8 cellular contexts compared by ENCODE assay signal in genomic region chr5:178205749-178206047, GRCh38. TPM values are rescaled to one million over a fixed set of nuclear protein-coding genes. Genes with fewer than 3 reads are reported as not detected.
DNase-seq lines count a peak whose midpoint lies in the region; TF ChIP-seq lines count a peak whose summit lies in the region.

No MANE protein-coding gene starts in this region.

- H3K4me1 Mint-ChIP-seq in endodermal cell (peaks cover 16% of the 10 kb centered on the region), neural progenitor cell (peaks cover 21% of the 10 kb centered on the region)

- DNase-seq in endodermal cell (no peak), neural progenitor cell (ENCODE audit: low spot score) (no peak), NCI-H1930 (lab: John Stamatoyannopoulos, UW) (no peak), DMS153 treated with DMSO at 0.1 percent for 48 hours (lab: John Stamatoyannopoulos, UW; ENCODE audit: unreplicated experiment) (no peak), activated gamma-delta T cell (lab: John Stamatoyannopoulos, UW) (no peak), erythroblast (lab: John Stamatoyannopoulos, UW) (no peak)

- peak overlapping the region; percentile 94 for H3K4me3 ChIP-seq in OCI-LY1 (ENCODE audit: low read depth, low read length, poor library complexity, severe bottlenecking)
- H3K4me3 ChIP-seq in endodermal cell (ENCODE audit: low read length), result peak overlapping the region; percentile 98
- H3K4me3 ChIP-seq in neural progenitor cell, result peak overlapping the region; percentile 94

- peak overlapping the region; percentile 96 for H3K9ac ChIP-seq in OCI-LY1 (ENCODE audit: low read length)
- peak overlapping the region; percentile 96 for H3K9ac ChIP-seq in endodermal cell (ENCODE audit: extremely low read depth, low read length, poor library complexity, severe bottlenecking)
- peak overlapping the region; percentile 97 for H3K9ac ChIP-seq in neural progenitor cell

- H3K27ac Mint-ChIP-seq in endodermal cell (peak overlapping the region; percentile 50), neural progenitor cell (no peak overlapping the region)

- H3K4me1 ChIP-seq in OCI-LY1 (ENCODE audit: insufficient read depth, low read length, severe bottlenecking) (peaks cover 32% of the 10 kb centered on the region), endodermal cell (ENCODE audit: control insufficient read depth, insufficient read depth, low read length) (no peaks in the 10 kb centered on the region), neural progenitor cell (peaks cover 16% of the 10 kb centered on the region)

- H4K20me1 ChIP-seq in OCI-LY1 (ENCODE audit: insufficient read depth, low read length) (0 out of 2 replicates have a peak, but pooled peaks cover 3% of the 10 kb centered on the region), neural progenitor cell (ENCODE audit: low read depth) (peaks cover 57% of the 10 kb centered on the region)

- H3K27me3 Mint-ChIP-seq in endodermal cell (ENCODE audit: insufficient read depth) (no peaks in the 10 kb centered on the region), neural progenitor cell (ENCODE audit: insufficient read depth, low read depth) (peaks cover 28% of the 10 kb centered on the region)

- H2AFZ ChIP-seq in OCI-LY1 (ENCODE audit: low read length) (no peak overlapping the region), neural progenitor cell (replicated peaks) (no peak overlapping the region)

- H3K27me3 ChIP-seq in OCI-LY1 (ENCODE audit: insufficient read depth, low read length) (no peaks in the 10 kb centered on the region), endodermal cell (ENCODE audit: control insufficient read depth, insufficient read depth, low read length, poor library complexity, severe bottlenecking) (no peaks in the 10 kb centered on the region), neural progenitor cell (peaks cover 9% of the 10 kb centered on the region)

- peaks cover 42% of the 10 kb centered on the region for H3K79me2 ChIP-seq in OCI-LY1 (ENCODE audit: insufficient read depth, low read length)
- H3K79me2 ChIP-seq in neural progenitor cell (ENCODE audit: low read depth), result peaks cover 66% of the 10 kb centered on the region

- no peak for TF ChIP-seq POLR2A in erythroblast (IDR thresholded peaks at IDR 0.05; ENCODE audit: low read length)

- H3K9me3 ChIP-seq in OCI-LY1 (ENCODE audit: low read length) (no peaks in the 10 kb centered on the region), endodermal cell (ENCODE audit: control insufficient read depth, low read length) (no peaks in the 10 kb centered on the region), neural progenitor cell (ENCODE audit: low read depth) (no peaks in the 10 kb centered on the region)

- H3K27ac ChIP-seq in C4-2B (peak overlapping the region; percentile 98), OCI-LY1 (ENCODE audit: low read depth, low read length, poor library complexity, severe bottlenecking) (peak overlapping the region; percentile 14), endodermal cell (ENCODE audit: low read depth, low read length) (no peak overlapping the region), neural progenitor cell (no peak overlapping the region)

- H3F3A ChIP-seq in OCI-LY1 (ENCODE audit: insufficient read depth, low read length) (no peaks in the 10 kb centered on the region), neural progenitor cell (ENCODE audit: low read depth) (peaks cover 70% of the 10 kb centered on the region)

- H3K4me3 Mint-ChIP-seq in endodermal cell (peak overlapping the region; percentile 91), neural progenitor cell (peak overlapping the region; percentile 86)

- 4 to 5% methylated on average over 5 of the region's 5 CpGs for WGBS in endodermal cell (ENCODE audit: insufficient coverage in 1 of 2, insufficient read length in 1 of 2), 2 experiments

- H3K36me3 ChIP-seq in OCI-LY1 (ENCODE audit: insufficient read depth, low read length) (peaks cover 55% of the 10 kb centered on the region), endodermal cell (ENCODE audit: control insufficient read depth, insufficient read depth, low read length) (peaks cover 54% of the 10 kb centered on the region), neural progenitor cell (peaks cover 17% of the 10 kb centered on the region)

- H3K9me3 Mint-ChIP-seq in endodermal cell, result no peaks in the 10 kb centered on the region
- peaks cover 2% of the 10 kb centered on the region for H3K9me3 Mint-ChIP-seq in neural progenitor cell

- no peak for TF ChIP-seq CTCF in C4-2B (conservative IDR thresholded peaks at IDR 0.05)
- no peak for TF ChIP-seq CTCF in OCI-LY1 (IDR thresholded peaks at IDR 0.05; ENCODE audit: low read length)
- TF ChIP-seq CTCF in endodermal cell (conservative IDR thresholded peaks at IDR 0.05), result no peak
- TF ChIP-seq CTCF in neural progenitor cell (IDR thresholded peaks at IDR 0.05), result no peak

- H3K4me2 ChIP-seq in OCI-LY1 (ENCODE audit: low read length) (peak overlapping the region; percentile 89), neural progenitor cell (peak overlapping the region; percentile 88)

- peaks cover 56% of the 10 kb centered on the region for H3K36me3 Mint-ChIP-seq in endodermal cell (ENCODE audit: low read depth)
- H3K36me3 Mint-ChIP-seq in neural progenitor cell, result peaks cover 34% of the 10 kb centered on the region

- no peaks in the 10 kb centered on the region for H3K9me2 ChIP-seq in OCI-LY1 (ENCODE audit: low read depth, low read length)

RNA-seq across cellular contexts. Expression of gene HNRNPAB, which starts 1.4 kb away (rescaled TPM):
- total RNA-seq in endodermal cell, result 100 to 1,000 TPM; 343 to 353 TPM
- polyA plus RNA-seq in endodermal cell (2013, experiment 1 of 2), result 268 TPM
- 254 TPM for polyA plus RNA-seq in endodermal cell (2013, experiment 2 of 2)
- 186 and 195 TPM in 2 replicates for total RNA-seq in neural progenitor cell (ENCODE audit: low replicate concordance)

RNA-seq across cellular contexts. Expression of gene GMCL2, which starts 18.5 kb away (rescaled TPM):
- total RNA-seq in endodermal cell, result not detected
- not detected for polyA plus RNA-seq in endodermal cell (2013, experiment 1 of 2)
- not detected for polyA plus RNA-seq in endodermal cell (2013, experiment 2 of 2)
- not detected in 2 replicates for total RNA-seq in neural progenitor cell (ENCODE audit: low replicate concordance)

RNA-seq across cellular contexts. Expression of gene PHYKPL, which starts 26.9 kb away (rescaled TPM):
- 10 to 100 TPM; 59.9 to 82.5 TPM for total RNA-seq in endodermal cell
- 40.5 TPM for polyA plus RNA-seq in endodermal cell (2013, experiment 1 of 2)
- polyA plus RNA-seq in endodermal cell (2013, experiment 2 of 2), result 37.3 TPM
- 20.5 and 25.9 TPM in 2 replicates for total RNA-seq in neural progenitor cell (ENCODE audit: low replicate concordance)

RNA-seq across cellular contexts. Expression of gene NHP2, which starts 52.0 kb away (rescaled TPM):
- total RNA-seq in endodermal cell (100 to 1,000 TPM; 174 to 176 TPM), neural progenitor cell (ENCODE audit: low replicate concordance) (357 and 380 TPM in 2 replicates)
- polyA plus RNA-seq in endodermal cell (2013, experiment 1 of 2), result 151 TPM
- 140 TPM for polyA plus RNA-seq in endodermal cell (2013, experiment 2 of 2)

Comparison
In these comparisons a context has a peak if more than half of its experiments do, and no peak if none do; other contexts are left out.
1. H3K27ac ChIP-seq: peak in C4-2B (single experiment) and OCI-LY1 (single experiment); none in endodermal cell (single experiment) and neural progenitor cell (single experiment).
2. Peak in every context shown above with its lines, with median percentiles within 50 percentile points of each other: H3K4me3 ChIP-seq and H3K9ac ChIP-seq.